ENCODE assay signal across 9 cellular contexts in genomic region chr16:4935231-4935855, GRCh38. TPM values are rescaled to one million over a fixed set of nuclear protein-coding genes. Genes with fewer than 3 reads are reported as not detected.
DNase-seq lines count a peak whose midpoint lies in the region; ATAC-seq, FAIRE-seq and TF ChIP-seq lines count a peak whose summit lies in the region.
"Had no signal": no experiment of that assay in that cellular context is flagged by ENCODE, and none has a peak within 500 bp of the region (broad histone marks: within the 10 kb centered on the region; RNA-seq: fewer than 3 reads in every experiment).

No MANE protein-coding gene starts in this region.

- H2AFZ ChIP-seq in H9 (ENCODE audit: low read length) (no peak overlapping the region), HepG2 (ENCODE audit: low read length) (no peak overlapping the region)

- H3K4me2 ChIP-seq in H9 (ENCODE audit: insufficient read depth, insufficient read length, low read length): peak overlapping the region; percentile 25
- peak overlapping the region; percentile 93 for H3K4me2 ChIP-seq in HepG2 (ENCODE audit: low read depth, low read length)

- no peak overlapping the region for H4K8ac ChIP-seq in H9 (replicated peaks; ENCODE audit: insufficient read length, low read depth, low read length)

- H3K79me1 ChIP-seq in H9 (ENCODE audit: insufficient read depth, low read depth, low read length, poor library complexity, severe bottlenecking): no peaks in the 10 kb centered on the region

- BruUV-seq in HepG2 (replicated peaks; lab: Mats Ljungman, UMichigan): no TSS peak

- no peaks in the 10 kb centered on the region for H3K79me2 ChIP-seq in H9 (ENCODE audit: insufficient read depth, low read length)
- H3K79me2 ChIP-seq in HepG2 (ENCODE audit: insufficient read depth, low read length): peaks cover 2% of the 10 kb centered on the region

- H3K4me1 Mint-ChIP-seq in H9: peaks cover 8 to 15% of the 10 kb centered on the region in 2 experiments

- no peak overlapping the region for H2BK12ac ChIP-seq in H9 (ENCODE audit: insufficient read length, low read depth, low read length)

- no peak for TF ChIP-seq POLR2A in HepG2 (IDR thresholded peaks at IDR 0.05; ENCODE audit: insufficient read depth in 1 of 2, low read depth in 2 of 2, low read length in 2 of 2)

- no peak overlapping the region for H2AK5ac ChIP-seq in H9 (ENCODE audit: insufficient read length, low read length)

- POLR2A ChIA-PET in HepG2 (lab: Yijun Ruan, JAX): interaction anchor here (1.3 to 4.0 kb wide), 6 partner anchors 9 to 100 kb away, joined by 3 to 25 read pairs (median 12); partner anchors contain the start of gene SEC14L5

- H3K27me3 ChIP-seq in H9 (ENCODE audit: insufficient read depth, low read length) (no peaks in the 10 kb centered on the region), colonic mucosa (no peaks in the 10 kb centered on the region), HepG2 (ENCODE audit: control insufficient read depth in 1 of 2, insufficient read depth in 2 of 2, low read length in 2 of 2) (no peaks in the 10 kb centered on the region; a peak in 1 of 5 replicates), subcutaneous abdominal adipose tissue (ENCODE audit: control insufficient read depth in 5 of 5, insufficient read depth in 4 of 5, low read length in 5 of 5) (peaks cover 0 to 29% (median 15%) of the 10 kb centered on the region in 5 donors)

- H2BK20ac ChIP-seq in H9 (ENCODE audit: low read depth, low read length, poor library complexity, severe bottlenecking): no peak overlapping the region

- TF ChIP-seq CTCF in H9 (conservative IDR thresholded peaks at IDR 0.05) (no peak), colonic mucosa (IDR thresholded peaks at IDR 0.05) (no peak), HepG2 (CRISPR knock-in tag; IDR thresholded peaks at IDR 0.05) (no peak)

- WGBS in H9 (ENCODE audit: extremely low coverage, insufficient read length, low lambda C conversion rate): no CpG with 5 or more reads among the region's 19 CpGs
- 82% methylated on average over 17 of the region's 19 CpGs for WGBS in HepG2 (ENCODE audit: low lambda C conversion rate)

- CTCF ChIA-PET in HepG2 (lab: Yijun Ruan, JAX; ENCODE audit: low intra/inter-chr PET ratio, low total read pairs): no interaction called here

- H3K4me3 ChIP-seq in colonic mucosa: peak overlapping the region; percentile 62
- peak overlapping the region; percentile 76 to 91 (median 89); a peak in 4 of 6 replicates for H3K4me3 ChIP-seq in HepG2 (replicated peaks in 1 of 3; ENCODE audit: insufficient read depth in 1 of 3, low read depth in 2 of 3, low read length in 3 of 3)
- H3K4me3 ChIP-seq in subcutaneous abdominal adipose tissue (ENCODE audit: low read depth in 1 of 5, low read length in 5 of 5): peak overlapping the region; percentile 54 to 67 (median 64)

- peaks cover 0 to 7% (median 0%) of the 10 kb centered on the region in 3 experiments; a peak in 1 of 7 replicates for H3K36me3 Mint-ChIP-seq in H9 (ENCODE audit: insufficient read depth in 1 of 3, low read depth in 3 of 3)

- TF ChIP-seq RAD21 in HepG2 (CRISPR knock-in tag; IDR thresholded peaks at IDR 0.05): no peak

- peaks cover 8% of the 10 kb centered on the region for H3K23me2 ChIP-seq in H9 (ENCODE audit: insufficient read length, low read depth, low read length, poor library complexity, severe bottlenecking)

- H2BK5ac ChIP-seq in H9 (ENCODE audit: insufficient read length, low read length): no peak overlapping the region

- TF ChIP-seq EP300 in HepG2 (IDR thresholded peaks at IDR 0.05; ENCODE audit: low read depth in 2 of 2, low read length in 2 of 2): no peak
- TF ChIP-seq EP300 in HepG2 (CRISPR knock-in tag; IDR thresholded peaks at IDR 0.05; ENCODE audit: borderline replicate concordance): no peak

- H3K9me3 Mint-ChIP-seq in H9: no peaks in the 10 kb centered on the region
- H3K9me3 Mint-ChIP-seq: activated T-cell treated with anti-CD3 and anti-CD28 coated beads, Interleukin-2, amount 50 U/mL, for 4 hours had no signal

- H3K56ac ChIP-seq in H9 (ENCODE audit: insufficient read length, low read depth, low read length): no peak overlapping the region

- H3T11ph ChIP-seq in H9 (ENCODE audit: low read length): no peak overlapping the region

- DNase-seq in H9 (no peak), colonic mucosa (peak; percentile 70), HepG2 (ENCODE audit: low spot score) (no peak), SKM-1 treated with dmso at 0.1 percent for 144 hours (lab: John Stamatoyannopoulos, UW; ENCODE audit: unreplicated experiment) (no peak), NCI-H1694 treated with DMSO at 0.1 percent for 48 hours (lab: John Stamatoyannopoulos, UW) (no peak)
- DNase-seq: activated T-cell treated with anti-CD3 and anti-CD28 coated beads, Interleukin-2, amount 50 U/mL, for 4 hours had no signal

- no peak overlapping the region for H3K27ac Mint-ChIP-seq in H9

- in situ Hi-C loops in HepG2 (cut with HindIII; ENCODE audit: extremely low pct_ligation_motif_present, low pct_unique_long_range_greater_than_20kb): no loop called here

- H3K23ac ChIP-seq in H9 (ENCODE audit: insufficient read length, low read depth, low read length): no peak overlapping the region

- ATAC-seq in HepG2 (no peak), GM21529 (IDR thresholded peaks at IDR 0.05; ENCODE audit: unreplicated experiment) (no peak), GM19397 (IDR thresholded peaks at IDR 0.05; ENCODE audit: unreplicated experiment) (no peak)

- H2BK120ac ChIP-seq in H9 (ENCODE audit: low read depth, low read length, poor library complexity, severe bottlenecking): no peak overlapping the region

- H3K18ac ChIP-seq in H9 (ENCODE audit: insufficient read length, low read depth, low read length): no peak overlapping the region

- no peaks in the 10 kb centered on the region for H4K20me1 ChIP-seq in H9 (ENCODE audit: control insufficient read depth, insufficient read depth, insufficient read length)
- no peaks in the 10 kb centered on the region for H4K20me1 ChIP-seq in HepG2 (ENCODE audit: insufficient read depth, low read length)

- intact Hi-C loops in colonic mucosa (cut with DNase I): no loop called here
- intact Hi-C loops in HepG2 (cut with micrococcal nuclease; ENCODE audit: unreplicated experiment): no loop called here

- no peak overlapping the region for H4K5ac ChIP-seq in H9 (ENCODE audit: insufficient read length, low read depth, low read length)

- peak overlapping the region; percentile 83 to 92; a peak in 4 of 5 replicates for H3K4me3 Mint-ChIP-seq in H9
- H3K4me3 Mint-ChIP-seq: activated T-cell treated with anti-CD3 and anti-CD28 coated beads, Interleukin-2, amount 50 U/mL, for 4 hours had no signal

- H3K27me3 Mint-ChIP-seq in H9 (ENCODE audit: low read depth): 0 out of 2 replicates have a peak, but pooled peaks cover 2% of the 10 kb centered on the region

- H3K36me3 ChIP-seq in colonic mucosa (no peaks in the 10 kb centered on the region), HepG2 (replicated peaks in 1 of 2; ENCODE audit: control insufficient read depth in 1 of 2, insufficient read depth in 2 of 2, low read length in 2 of 2) (no peaks in the 10 kb centered on the region), subcutaneous abdominal adipose tissue (ENCODE audit: control insufficient read depth in 5 of 5, insufficient read depth in 5 of 5, low read length in 5 of 5) (no peaks in the 10 kb centered on the region)

- no peak overlapping the region for H2BK15ac ChIP-seq in H9 (ENCODE audit: low read depth, low read length)

- no peaks in the 10 kb centered on the region; the same call in 1 of the 2 replicates for H3K4me1 ChIP-seq in H9 (ENCODE audit: insufficient read depth, low read length)
- no peaks in the 10 kb centered on the region for H3K4me1 ChIP-seq in colonic mucosa
- H3K4me1 ChIP-seq in HepG2 (ENCODE audit: insufficient read depth, low read length): peaks cover 29% of the 10 kb centered on the region
- H3K4me1 ChIP-seq in subcutaneous abdominal adipose tissue (ENCODE audit: control insufficient read depth in 5 of 5, insufficient read depth in 5 of 5, low read length in 5 of 5): peaks cover 0 to 42% (median 33%) of the 10 kb centered on the region in 5 donors

- H3K9ac ChIP-seq in H9 (ENCODE audit: extremely low read depth, insufficient read length, low read length) (no peak overlapping the region), colonic mucosa (ENCODE audit: low read depth in 2 of 2, low read length in 2 of 2) (no peak overlapping the region), HepG2 (ENCODE audit: insufficient read depth, low read depth, low read length) (peak overlapping the region; percentile 76; the same call in 1 of the 2 replicates), subcutaneous abdominal adipose tissue (ENCODE audit: low read length in 5 of 5) (peak overlapping the region in 1 of 5 donors; percentile 30)

- H3K4ac ChIP-seq in H9 (ENCODE audit: low read depth, low read length): no peak overlapping the region

- FAIRE-seq in HepG2 (lab: Jason Lieb, UNC): no peak

- H3K14ac ChIP-seq in H9 (ENCODE audit: insufficient read depth, low read length): no peak overlapping the region

- H3K27ac ChIP-seq in H9 (ENCODE audit: insufficient read length, low read depth, low read length): no peak overlapping the region
- no peak overlapping the region for H3K27ac ChIP-seq in colonic mucosa
- H3K27ac ChIP-seq in HepG2 (ENCODE audit: extremely low read length, insufficient read depth, low read length): no peak overlapping the region
- peak overlapping the region; percentile 50 for H3K27ac ChIP-seq in subcutaneous abdominal adipose tissue (ENCODE audit: low read depth, low read length)

- H3K9me3 ChIP-seq in H9 (ENCODE audit: control insufficient read depth, low read depth, low read length) (no peaks in the 10 kb centered on the region), colonic mucosa (no peaks in the 10 kb centered on the region), HepG2 (ENCODE audit: low read length) (no peaks in the 10 kb centered on the region), subcutaneous abdominal adipose tissue (ENCODE audit: control insufficient read depth in 5 of 5, low read length in 5 of 5) (peaks cover 0 to 3% (median 0%) of the 10 kb centered on the region in 5 donors)

- no peak overlapping the region for H4K91ac ChIP-seq in H9 (ENCODE audit: insufficient read length, low read depth, low read length)

RNA-seq across cellular contexts. Expression of gene PPL, which starts 1.6 kb away (rescaled TPM):
- 28.2 and 29.2 TPM in 2 replicates for total RNA-seq in H9 (2021)
- total RNA-seq in colonic mucosa: 10 to 100 TPM; 11.5 to 14.1 TPM
- total RNA-seq in HepG2 (2016; rRNA removed; fragmentation: Illumina TruSeq; extraction: Trizol): 4.4 and 6.6 TPM in 2 replicates
- 1.1 and 1.5 TPM in 2 replicates for total RNA-seq in HepG2 (2016; cell fraction: cytosol; rRNA removed; fragmentation: Illumina TruSeq; extraction: Trizol; ENCODE audit: low read depth)
- 3.3 and 6.8 TPM in 2 replicates for total RNA-seq in HepG2 (2016; cell fraction: insoluble cytoplasmic fraction; rRNA removed; fragmentation: Illumina TruSeq; extraction: Trizol)
- total RNA-seq in HepG2 (2016; cell fraction: membrane; rRNA removed; fragmentation: Illumina TruSeq; extraction: Trizol): 1.8 and 2.4 TPM in 2 replicates
- 8.8 and 10.7 TPM in 2 replicates for total RNA-seq in HepG2 (2016; cell fraction: nucleus; rRNA removed; fragmentation: Illumina TruSeq; extraction: Trizol)
- polyA plus RNA-seq in HepG2 (2011; rRNA removed): 5.7 and 7.5 TPM in 2 replicates
- 4.1 and 4.4 TPM in 2 replicates for polyA plus RNA-seq in HepG2 (2011; cell fraction: cytosol; rRNA removed)
- polyA plus RNA-seq in HepG2 (2011; cell fraction: nucleus; rRNA removed): 19.1 and 22.6 TPM in 2 replicates
- 5.2 and 7.1 TPM in 2 replicates for polyA plus RNA-seq in HepG2 (2012)
- 0.62 and 0.73 TPM in 2 replicates for polyA plus RNA-seq in HepG2 (2016; cell fraction: cytosol; fragmentation: Illumina TruSeq; extraction: Trizol; ENCODE audit: low read depth)
- polyA plus RNA-seq in HepG2 (2016; cell fraction: insoluble cytoplasmic fraction; fragmentation: Illumina TruSeq; extraction: Trizol; ENCODE audit: low read depth): 2.7 and 3.1 TPM in 2 replicates
- polyA plus RNA-seq in HepG2 (2016; cell fraction: membrane; fragmentation: Illumina TruSeq; extraction: Trizol; ENCODE audit: low read depth): 0.72 and 0.92 TPM in 2 replicates
- 14.4 and 14.5 TPM in 2 replicates for polyA plus RNA-seq in HepG2 (2016; cell fraction: nucleus; fragmentation: Illumina TruSeq; extraction: Trizol; ENCODE audit: insufficient read depth, low read depth)
- 9.9 and 18.8 TPM in 2 replicates for polyA minus RNA-seq in HepG2 (2011; rRNA and poly(A)+ RNA removed; ENCODE audit: low replicate concordance)
- 6.1 and 7.4 TPM in 2 replicates for polyA minus RNA-seq in HepG2 (2011; cell fraction: cytosol; rRNA and poly(A)+ RNA removed)
- polyA minus RNA-seq in HepG2 (2011; cell fraction: nucleus; rRNA and poly(A)+ RNA removed): 7.3 and 10.2 TPM in 2 replicates

RNA-seq across cellular contexts. Expression of gene SEC14L5, which starts 22.8 kb away (rescaled TPM):
- total RNA-seq in H9 (2021): 3.2 and 4.1 TPM in 2 replicates
- 1 to 10 TPM in 1 of 2 donors, under 1 TPM in 1; 0.59 to 1.8 TPM for total RNA-seq in colonic mucosa
- 0.36 and 0.42 TPM in 2 replicates for total RNA-seq in HepG2 (2016; rRNA removed; fragmentation: Illumina TruSeq; extraction: Trizol)
- 0.09 TPM in 1 of 2 replicates, not detected in the other for total RNA-seq in HepG2 (2016; cell fraction: cytosol; rRNA removed; fragmentation: Illumina TruSeq; extraction: Trizol; ENCODE audit: low read depth)
- 0.34 and 0.43 TPM in 2 replicates for total RNA-seq in HepG2 (2016; cell fraction: insoluble cytoplasmic fraction; rRNA removed; fragmentation: Illumina TruSeq; extraction: Trizol)
- 0.19 and 0.21 TPM in 2 replicates for total RNA-seq in HepG2 (2016; cell fraction: membrane; rRNA removed; fragmentation: Illumina TruSeq; extraction: Trizol)
- total RNA-seq in HepG2 (2016; cell fraction: nucleus; rRNA removed; fragmentation: Illumina TruSeq; extraction: Trizol): 0.34 and 0.43 TPM in 2 replicates
- 0.40 and 0.60 TPM in 2 replicates for polyA plus RNA-seq in HepG2 (2011; rRNA removed)
- 0.31 and 0.44 TPM in 2 replicates for polyA plus RNA-seq in HepG2 (2011; cell fraction: cytosol; rRNA removed)
- 1.3 and 1.5 TPM in 2 replicates for polyA plus RNA-seq in HepG2 (2011; cell fraction: nucleus; rRNA removed)
- polyA plus RNA-seq in HepG2 (2012): 0.59 and 1.0 TPM in 2 replicates
- 0.02 TPM in 2 replicates for polyA plus RNA-seq in HepG2 (2016; cell fraction: cytosol; fragmentation: Illumina TruSeq; extraction: Trizol; ENCODE audit: low read depth)
- polyA plus RNA-seq in HepG2 (2016; cell fraction: insoluble cytoplasmic fraction; fragmentation: Illumina TruSeq; extraction: Trizol; ENCODE audit: low read depth): 0.32 and 0.43 TPM in 2 replicates
- 0.08 and 0.14 TPM in 2 replicates for polyA plus RNA-seq in HepG2 (2016; cell fraction: membrane; fragmentation: Illumina TruSeq; extraction: Trizol; ENCODE audit: low read depth)
- polyA plus RNA-seq in HepG2 (2016; cell fraction: nucleus; fragmentation: Illumina TruSeq; extraction: Trizol; ENCODE audit: insufficient read depth, low read depth): 0.31 and 0.41 TPM in 2 replicates
- polyA minus RNA-seq in HepG2 (2011; rRNA and poly(A)+ RNA removed; ENCODE audit: low replicate concordance): 0.16 and 1.5 TPM in 2 replicates
- polyA minus RNA-seq in HepG2 (2011; cell fraction: cytosol; rRNA and poly(A)+ RNA removed): 0.18 and 0.49 TPM in 2 replicates
- polyA minus RNA-seq in HepG2 (2011; cell fraction: nucleus; rRNA and poly(A)+ RNA removed): 0.64 and 0.75 TPM in 2 replicates
- total RNA-seq: activated T-cell treated with anti-CD3 and anti-CD28 coated beads, Interleukin-2, amount 50 U/mL, for 4 hours had no signal
